8 cellular contexts compared by ENCODE assay signal in genomic region chr16:71412270-71413160, GRCh38. TPM values are rescaled to one million over a fixed set of nuclear protein-coding genes. Genes with fewer than 3 reads are reported as not detected.
DNase-seq lines count a peak whose midpoint lies in the region; ATAC-seq, FAIRE-seq and TF ChIP-seq lines count a peak whose summit lies in the region.

No MANE protein-coding gene starts in this region.

- H3K27me3 ChIP-seq in osteoblast (ENCODE audit: insufficient read depth, low read length), result peaks cover 13% of the 10 kb centered on the region

- no peaks in the 10 kb centered on the region for H3K36me3 ChIP-seq in osteoblast (ENCODE audit: insufficient read depth, low read length)

- no peak overlapping the region for H3K27ac ChIP-seq in osteoblast (ENCODE audit: low read depth, low read length)

- in situ Hi-C loops in SK-MEL-5 (cut with HindIII; ENCODE audit: low pct_unique_long_range_greater_than_20kb, low sequenced_read_pairs), result no loop called here

- H3K4me3 Mint-ChIP-seq in activated naive CD4-positive, alpha-beta T cell treated with anti-CD3 and anti-CD28 coated beads for 36 hours, result no peak overlapping the region
- H3K4me3 Mint-ChIP-seq in glutamatergic neuron (ENCODE audit: unreplicated experiment) (no peak overlapping the region), type B pancreatic cell (peak overlapping the region; percentile 59)

- FAIRE-seq in A204.1 (lab: Jason Lieb, UNC), result peak; percentile 77

- CTCF ChIA-PET in activated naive CD4-positive, alpha-beta T cell treated with anti-CD3 and anti-CD28 coated beads for 36 hours (lab: Charles Lee), result interaction anchor here (0.5 to 6.2 kb wide), 39 partner anchors 9 to 541 kb away, joined by 3 to 91 read pairs (median 4); partner anchors contain the start of gene CALB2

- TF ChIP-seq CTCF in glutamatergic neuron (IDR thresholded peaks at IDR 0.05; ENCODE audit: partially characterized antibody, unreplicated experiment) (peak; percentile 96), osteoblast (IDR thresholded peaks at IDR 0.05; ENCODE audit: extremely low read depth, low read depth, low read length) (peak; percentile 82), type B pancreatic cell (conservative IDR thresholded peaks at IDR 0.05) (peak; percentile 89)

- H3K4me1 Mint-ChIP-seq in activated naive CD4-positive, alpha-beta T cell treated with anti-CD3 and anti-CD28 coated beads for 36 hours (ENCODE audit: low read depth), result peaks cover 4% of the 10 kb centered on the region
- H3K4me1 Mint-ChIP-seq in glutamatergic neuron (ENCODE audit: low read depth, unreplicated experiment), result peaks cover 2% of the 10 kb centered on the region
- peaks cover 6% of the 10 kb centered on the region for H3K4me1 Mint-ChIP-seq in type B pancreatic cell (ENCODE audit: unreplicated experiment)

- no peak overlapping the region for H3K27ac Mint-ChIP-seq in activated naive CD4-positive, alpha-beta T cell treated with anti-CD3 and anti-CD28 coated beads for 36 hours
- H3K27ac Mint-ChIP-seq in glutamatergic neuron (ENCODE audit: unreplicated experiment) (no peak overlapping the region), type B pancreatic cell (no peak overlapping the region)

- H3K9me3 Mint-ChIP-seq in activated naive CD4-positive, alpha-beta T cell treated with anti-CD3 and anti-CD28 coated beads for 36 hours, result no peaks in the 10 kb centered on the region
- peaks cover 2% of the 10 kb centered on the region for H3K9me3 Mint-ChIP-seq in glutamatergic neuron (ENCODE audit: unreplicated experiment)
- no peaks in the 10 kb centered on the region for H3K9me3 Mint-ChIP-seq in type B pancreatic cell

- H3K27me3 Mint-ChIP-seq in activated naive CD4-positive, alpha-beta T cell treated with anti-CD3 and anti-CD28 coated beads for 36 hours (ENCODE audit: low read depth), result peaks cover 36% of the 10 kb centered on the region
- H3K27me3 Mint-ChIP-seq in glutamatergic neuron (ENCODE audit: unreplicated experiment) (peaks cover 3% of the 10 kb centered on the region), type B pancreatic cell (peaks cover 47% of the 10 kb centered on the region)

- H4K20me1 ChIP-seq in osteoblast (ENCODE audit: insufficient read depth, low read length), result no peaks in the 10 kb centered on the region

- H2AFZ ChIP-seq in osteoblast (ENCODE audit: low read length), result no peak overlapping the region

- peak; percentile 47 for ATAC-seq in GM18873 (IDR thresholded peaks at IDR 0.05; ENCODE audit: low FRiP score, unreplicated experiment)

- intact Hi-C loops in activated naive CD4-positive, alpha-beta T cell treated with anti-CD3 and anti-CD28 coated beads for 36 hours (cut with micrococcal nuclease), result loop anchor here (1.0 to 5.0 kb wide), 4 partner anchors 55 to 198 kb away; partner anchors contain the start of gene CALB2

- H3K4me2 ChIP-seq in osteoblast (ENCODE audit: insufficient read depth, low read length), result no peak overlapping the region

- DNase-seq in M059J (ENCODE audit: low read depth) (peak; percentile 75), SK-MEL-5 (ENCODE audit: low read depth, low spot score) (peak; percentile 83), glutamatergic neuron (peak; percentile 76), osteoblast (ENCODE audit: insufficient read length, low spot score, missing footprints) (peak; percentile 98), type B pancreatic cell (ENCODE audit: extremely low spot score, unreplicated experiment) (peak; percentile 78)
- peak; percentile 78 for DNase-seq in activated naive CD4-positive, alpha-beta T cell treated with anti-CD3 and anti-CD28 coated beads for 36 hours

- no peak overlapping the region for H3K4me3 ChIP-seq in osteoblast (ENCODE audit: insufficient read depth, low read length)

- H3K9me3 ChIP-seq in osteoblast (ENCODE audit: low read depth, low read length), result no peaks in the 10 kb centered on the region

- H3K4me1 ChIP-seq in osteoblast (ENCODE audit: insufficient read depth, low read length), result no peaks in the 10 kb centered on the region

- H3K36me3 Mint-ChIP-seq in activated naive CD4-positive, alpha-beta T cell treated with anti-CD3 and anti-CD28 coated beads for 36 hours (ENCODE audit: low read depth), result no peaks in the 10 kb centered on the region
- H3K36me3 Mint-ChIP-seq in glutamatergic neuron (ENCODE audit: unreplicated experiment) (peaks cover 6% of the 10 kb centered on the region), type B pancreatic cell (no peaks in the 10 kb centered on the region)

- H3K79me2 ChIP-seq in osteoblast (ENCODE audit: insufficient read depth, low read length), result no peaks in the 10 kb centered on the region

RNA-seq across cellular contexts. Expression of gene TLE7, which starts 29.3 kb away (rescaled TPM):
- not detected in 2 replicates for total RNA-seq in M059J (2014; rRNA removed; shearing (Covaris generic))
- not detected in 2 replicates for total RNA-seq in SK-MEL-5 (2014; rRNA removed; shearing (Covaris generic))
- not detected in 2 replicates for polyA plus RNA-seq in SK-MEL-5 (2015; cell fraction: cytosol; rRNA removed)
- not detected in 2 replicates for polyA plus RNA-seq in SK-MEL-5 (2015; cell fraction: nucleus; rRNA removed)
- not detected for total RNA-seq in activated naive CD4-positive, alpha-beta T cell treated with anti-CD3 and anti-CD28 coated beads for 36 hours
- total RNA-seq in glutamatergic neuron (ENCODE audit: unreplicated experiment), result not detected
- not detected in 2 replicates for total RNA-seq in osteoblast
- total RNA-seq in type B pancreatic cell (ENCODE audit: low replicate concordance), result not detected in 2 replicates

RNA-seq across cellular contexts. Expression of gene ZNF23, which starts 49.5 kb away (rescaled TPM):
- 9.2 and 10.6 TPM in 2 replicates for total RNA-seq in M059J (2014; rRNA removed; shearing (Covaris generic))
- 7.5 and 10.7 TPM in 2 replicates for total RNA-seq in SK-MEL-5 (2014; rRNA removed; shearing (Covaris generic))
- 3.4 and 3.8 TPM in 2 replicates for polyA plus RNA-seq in SK-MEL-5 (2015; cell fraction: cytosol; rRNA removed)
- 15.8 and 23.9 TPM in 2 replicates for polyA plus RNA-seq in SK-MEL-5 (2015; cell fraction: nucleus; rRNA removed)
- total RNA-seq in activated naive CD4-positive, alpha-beta T cell treated with anti-CD3 and anti-CD28 coated beads for 36 hours, result 1 to 10 TPM; 6.9 to 7.1 TPM
- 17.3 TPM for total RNA-seq in glutamatergic neuron (ENCODE audit: unreplicated experiment)
- total RNA-seq in osteoblast, result 9.8 and 10.3 TPM in 2 replicates
- total RNA-seq in type B pancreatic cell (ENCODE audit: low replicate concordance), result 9.8 and 11.1 TPM in 2 replicates

RNA-seq across cellular contexts. Expression of gene CALB2, which starts 54.0 kb away (rescaled TPM):
- 0.10 TPM in 1 of 2 replicates, not detected in the other for total RNA-seq in M059J (2014; rRNA removed; shearing (Covaris generic))
- total RNA-seq in SK-MEL-5 (2014; rRNA removed; shearing (Covaris generic)), result 0.45 and 0.67 TPM in 2 replicates
- 2.0 and 5.0 TPM in 2 replicates for polyA plus RNA-seq in SK-MEL-5 (2015; cell fraction: cytosol; rRNA removed)
- polyA plus RNA-seq in SK-MEL-5 (2015; cell fraction: nucleus; rRNA removed), result 0.32 and 0.56 TPM in 2 replicates
- not detected for total RNA-seq in activated naive CD4-positive, alpha-beta T cell treated with anti-CD3 and anti-CD28 coated beads for 36 hours
- total RNA-seq in glutamatergic neuron (ENCODE audit: unreplicated experiment), result 0.39 TPM
- total RNA-seq in osteoblast, result 1.1 and 2.4 TPM in 2 replicates
- 23.6 and 28.9 TPM in 2 replicates for total RNA-seq in type B pancreatic cell (ENCODE audit: low replicate concordance)
